8 cellular contexts compared by ENCODE assay signal in genomic region chr3:196712514-196713413, GRCh38.
DNase-seq lines count a peak whose midpoint lies in the region; ATAC-seq and TF ChIP-seq lines count a peak whose summit lies in the region.

No MANE protein-coding gene starts in this region.

- peak overlapping the region; percentile 51 for H3K27ac Mint-ChIP-seq in nephron progenitor cell
- peak overlapping the region; percentile 89 to 92 for H3K27ac Mint-ChIP-seq in stimulated activated naive CD8-positive, alpha-beta T cell treated with anti-CD3 and anti-CD28 coated beads, Interleukin-15, amount 100 ng/mL, for 72 hours

- no peaks in the 10 kb centered on the region for H3K9me3 Mint-ChIP-seq in nephron progenitor cell
- H3K9me3 Mint-ChIP-seq in stimulated activated naive CD8-positive, alpha-beta T cell treated with anti-CD3 and anti-CD28 coated beads, Interleukin-15, amount 100 ng/mL, for 72 hours: no peaks in the 10 kb centered on the region

- ATAC-seq in HG02610 (IDR thresholded peaks at IDR 0.05; ENCODE audit: unreplicated experiment): peak; percentile 39
- ATAC-seq in stimulated activated naive CD8-positive, alpha-beta T cell treated with anti-CD3 and anti-CD28 coated beads, Interleukin-15, amount 100 ng/mL, for 72 hours: peak; percentile 0

- peaks cover 10% of the 10 kb centered on the region for H3K27me3 Mint-ChIP-seq in nephron progenitor cell (ENCODE audit: low read depth, poor library complexity)
- no peaks in the 10 kb centered on the region for H3K27me3 Mint-ChIP-seq in stimulated activated naive CD8-positive, alpha-beta T cell treated with anti-CD3 and anti-CD28 coated beads, Interleukin-15, amount 100 ng/mL, for 72 hours

- no peak for TF ChIP-seq CTCF in nephron progenitor cell (IDR thresholded peaks at IDR 0.05)

- peak overlapping the region; percentile 85 for H3K4me3 Mint-ChIP-seq in nephron progenitor cell
- H3K4me3 Mint-ChIP-seq in stimulated activated naive CD8-positive, alpha-beta T cell treated with anti-CD3 and anti-CD28 coated beads, Interleukin-15, amount 100 ng/mL, for 72 hours: peak overlapping the region; percentile 88 to 89

- peaks cover 9% of the 10 kb centered on the region for H3K36me3 Mint-ChIP-seq in nephron progenitor cell (ENCODE audit: low read depth)

- peak; percentile 80 for DNase-seq in NCI-H146 (lab: John Stamatoyannopoulos, UW)
- no peak for DNase-seq in NCI-H146 treated with DMSO at 0.1 percent for 48 hours (lab: John Stamatoyannopoulos, UW; ENCODE audit: unreplicated experiment)
- peak; percentile 70 for DNase-seq in NCI-H2171 (lab: John Stamatoyannopoulos, UW)
- DNase-seq in activated T-cell treated with anti-CD3 and anti-CD28 coated beads for 4 hours: peak; percentile 62
- peak; percentile 62 for DNase-seq in fibroblast of gingiva (ENCODE audit: low read depth)
- DNase-seq in nephron progenitor cell: peak; percentile 82
- DNase-seq in stimulated activated naive CD8-positive, alpha-beta T cell treated with anti-CD3 and anti-CD28 coated beads, Interleukin-15, amount 100 ng/mL, for 72 hours: no peak

- peaks cover 28% of the 10 kb centered on the region for H3K4me1 Mint-ChIP-seq in nephron progenitor cell
- peaks cover 46% of the 10 kb centered on the region for H3K4me1 Mint-ChIP-seq in stimulated activated naive CD8-positive, alpha-beta T cell treated with anti-CD3 and anti-CD28 coated beads, Interleukin-15, amount 100 ng/mL, for 72 hours

Comparison
In these comparisons a context has a peak if more than half of its experiments do, and no peak if none do; other contexts are left out.
1. DNase-seq: peak in NCI-H146 (single experiment), NCI-H2171 (single experiment), activated T-cell treated with anti-CD3 and anti-CD28 coated beads for 4 hours (single experiment), fibroblast of gingiva (single experiment) and nephron progenitor cell (single experiment); none in NCI-H146 treated with DMSO at 0.1 percent for 48 hours (single experiment) and stimulated activated naive CD8-positive, alpha-beta T cell treated with anti-CD3 and anti-CD28 coated beads, Interleukin-15, amount 100 ng/mL, for 72 hours (0 of 2).